In genomic region chr1:204294371-204294770, GRCh38 we compare ENCODE assay signal across 10 cellular contexts.
A peak's percentile ranks its signal among the peaks of the same experiment; 100 is the strongest.
DNase-seq lines count a peak whose midpoint lies in the region; ATAC-seq, FAIRE-seq and TF ChIP-seq lines count a peak whose summit lies in the region.
"Had no signal": no experiment of that assay in that cellular context is flagged by ENCODE, and none has a peak within 500 bp of the region (broad histone marks: within the 10 kb centered on the region; RNA-seq: fewer than 3 reads in every experiment).

No MANE protein-coding gene starts in this region.

- TF ChIP-seq CTCF in AG09319 (IDR thresholded peaks at IDR 0.05; ENCODE audit: low read depth, low read length), result no peak
- no peak for TF ChIP-seq CTCF in RWPE2 (IDR thresholded peaks at IDR 0.05; ENCODE audit: poor library complexity, severe bottlenecking)
- TF ChIP-seq CTCF in foreskin fibroblast (IDR thresholded peaks at IDR 0.05; ENCODE audit: low read depth, low read length), result no peak
- TF ChIP-seq CTCF in pancreas (IDR thresholded peaks at IDR 0.05), result no peak

- H3K27me3 ChIP-seq in RWPE2 (ENCODE audit: insufficient read depth, poor library complexity, severe bottlenecking), result no peaks in the 10 kb centered on the region
- H3K27me3 ChIP-seq in pancreas, result no peaks in the 10 kb centered on the region

- H3K27ac ChIP-seq in RWPE2 (ENCODE audit: poor library complexity, severe bottlenecking) (peak overlapping the region; percentile 62), pancreas (no peak overlapping the region)

- DNase-seq in AG09319 (ENCODE audit: extremely low read depth, low read depth), result peak; percentile 84
- no peak for DNase-seq in RWPE2 (ENCODE audit: low spot score)
- peak; percentile 87 to 93 for DNase-seq in foreskin fibroblast
- no peak for DNase-seq in pancreas
- DNase-seq in NCI-H345 (lab: John Stamatoyannopoulos, UW), result no peak
- no peak for DNase-seq in pons (ENCODE audit: low spot score)
- DNase-seq: activated naive CD8-positive, alpha-beta T cell treated with anti-CD3 and anti-CD28 coated beads for 36 hours; NCI-H1694 had no signal

- H3K9me3 ChIP-seq in RWPE2 (ENCODE audit: severe bottlenecking) (no peaks in the 10 kb centered on the region), pancreas (no peaks in the 10 kb centered on the region)

- intact Hi-C loops in pancreas (cut with DNase I), result no loop called here

- H3K4me3 ChIP-seq in RWPE2 (ENCODE audit: severe bottlenecking), result no peak overlapping the region
- H3K4me3 ChIP-seq in foreskin fibroblast (ENCODE audit: low read depth in 1 of 2, low read length in 2 of 2), result no peak overlapping the region
- H3K4me3 ChIP-seq in pancreas, result no peak overlapping the region

- no peaks in the 10 kb centered on the region for H3K36me3 ChIP-seq in RWPE2 (ENCODE audit: low read depth)
- no peaks in the 10 kb centered on the region for H3K36me3 ChIP-seq in pancreas

- peaks cover 17% of the 10 kb centered on the region for H3K4me1 ChIP-seq in RWPE2 (ENCODE audit: insufficient read depth, poor library complexity, severe bottlenecking)
- H3K4me1 ChIP-seq in pancreas, result peaks cover 4 to 9% (median 5%) of the 10 kb centered on the region in 3 donors

- peak; percentile 96 for ATAC-seq in RWPE2 (ENCODE audit: low read depth)
- peak; percentile 49 to 69 (median 62) for ATAC-seq in pancreas
- ATAC-seq in HG03175 (IDR thresholded peaks at IDR 0.05; ENCODE audit: unreplicated experiment), result no peak
- ATAC-seq in HG02884 (IDR thresholded peaks at IDR 0.05; ENCODE audit: unreplicated experiment), result no peak

- whole genome bisulfite sequencing in pancreas, 2 donors, result 55 to 58% methylated on average over 6 of the region's 6 CpGs

- no peak for FAIRE-seq in pancreas (lab: Jason Lieb, UNC)

Comparison
In these comparisons a context has a peak if more than half of its experiments do, and no peak if none do; other contexts are left out.
1. DNase-seq: peak in AG09319 (single experiment) and foreskin fibroblast (2 of 2); none in RWPE2 (single experiment), pancreas (0 of 6), NCI-H345 (single experiment) and pons (single experiment).
2. ATAC-seq: peak in RWPE2 (single experiment) and pancreas (4 of 4); none in HG03175 (single experiment) and HG02884 (single experiment).